ENCODE assay signal across 31 cellular contexts in genomic region chr3:123327480-123327879, GRCh38.
"Had no signal": no experiment of that assay in that cellular context is flagged by ENCODE, and none has a peak within 500 bp of the region (broad histone marks: within the 10 kb centered on the region; RNA-seq: fewer than 3 reads in every experiment).

No MANE protein-coding gene starts in this region.

- H3K27ac ChIP-seq: adrenal gland, body of pancreas, dorsolateral prefrontal cortex, foreskin keratinocyte, gastrocnemius medialis had no signal

- H3K27me3 Mint-ChIP-seq: activated CD4-positive, alpha-beta memory T cell treated with anti-CD3 and anti-CD28 coated beads for 36 hours; activated CD4-positive, alpha-beta T cell treated with anti-CD3 and anti-CD28 coated beads, Interleukin-2, amount 10 ng/mL, durations not matched to agents 24 days and 14 days; activated CD8-positive, alpha-beta memory T cell treated with anti-CD3 and anti-CD28 coated beads, Interleukin-2, amount 10 ng/mL, durations not matched to agents 7 days and 5 days; activated naive CD4-positive, alpha-beta T cell treated with anti-CD3 and anti-CD28 coated beads, Interleukin-2, amount 50 U/mL, for 24 hours; activated naive CD8-positive, alpha-beta T cell treated with anti-CD3 and anti-CD28 coated beads for 36 hours had no signal

- H3K27me3 ChIP-seq: body of pancreas, dorsolateral prefrontal cortex, gastrocnemius medialis had no signal

- H3K4me1 Mint-ChIP-seq: activated CD4-positive, alpha-beta T cell treated with anti-CD3 and anti-CD28 coated beads for 36 hours; activated CD4-positive, alpha-beta T cell treated with anti-CD3 and anti-CD28 coated beads, Interleukin-2, amount 10 ng/mL, durations not matched to agents 24 days and 14 days; activated CD8-positive, alpha-beta memory T cell treated with anti-CD3 and anti-CD28 coated beads, Interleukin-2, amount 10 ng/mL, durations not matched to agents 7 days and 5 days; activated naive CD4-positive, alpha-beta T cell treated with anti-CD3 and anti-CD28 coated beads, Interleukin-2, amount 50 U/mL, for 24 hours; activated naive CD8-positive, alpha-beta T cell treated with anti-CD3 and anti-CD28 coated beads, Interleukin-2, amount 50 U/mL, for 24 hours had no signal

- H3K4me3 Mint-ChIP-seq: activated CD4-positive, alpha-beta memory T cell treated with anti-CD3 and anti-CD28 coated beads for 36 hours; activated CD4-positive, alpha-beta T cell treated with anti-CD3 and anti-CD28 coated beads for 36 hours; activated CD4-positive, alpha-beta T cell treated with anti-CD3 and anti-CD28 coated beads, Interleukin-2, amount 10 ng/mL, durations not matched to agents 24 days and 14 days; activated CD8-positive, alpha-beta memory T cell treated with anti-CD3 and anti-CD28 coated beads, Interleukin-2, amount 10 ng/mL, durations not matched to agents 7 days and 5 days; activated CD8-positive, alpha-beta T cell treated with anti-CD3 and anti-CD28 coated beads, Interleukin-2, amount 10 ng/mL, durations not matched to agents 7 days and 5 days; activated naive CD4-positive, alpha-beta T cell treated with anti-CD3 and anti-CD28 coated beads for 36 hours; activated naive CD4-positive, alpha-beta T cell treated with anti-CD3 and anti-CD28 coated beads, Interleukin-2, amount 50 U/mL, for 24 hours; activated naive CD8-positive, alpha-beta T cell treated with anti-CD3 and anti-CD28 coated beads for 36 hours; activated naive CD8-positive, alpha-beta T cell treated with anti-CD3 and anti-CD28 coated beads, Interleukin-2, amount 50 U/mL, for 24 hours; activated T-helper 1 cell treated with anti-CD3 and anti-CD28 coated beads, Interleukin-12 subunit alpha, Interleukin-12 subunit beta, Interleukin-2, Interleukin-4 antibody, amounts not matched to agents 30 ng/mL and 10 ng/mL and 1 ng/mL, durations not matched to agents 14 hours and 24 hours and 36 hours; dendritic cell treated with granulocyte-macrophage colony-stimulating factor and Interleukin-4, amounts not matched to agents 40 ng/mL and 50 ng/mL, for 4 days; endodermal cell had no signal

- H3K9me3 ChIP-seq: adrenal gland, body of pancreas, gastrocnemius medialis had no signal

- H3K4me3 ChIP-seq: adrenal gland, body of pancreas, coronary artery, dorsolateral prefrontal cortex, gastrocnemius medialis had no signal

- H3K36me3 ChIP-seq: adrenal gland, gastrocnemius medialis had no signal

- H3K36me3 Mint-ChIP-seq: activated CD4-positive, alpha-beta memory T cell treated with anti-CD3 and anti-CD28 coated beads for 36 hours; activated CD8-positive, alpha-beta memory T cell treated with anti-CD3 and anti-CD28 coated beads, Interleukin-2, amount 10 ng/mL, durations not matched to agents 7 days and 5 days; activated naive CD4-positive, alpha-beta T cell treated with anti-CD3 and anti-CD28 coated beads, Interleukin-2, amount 50 U/mL, for 24 hours; activated naive CD8-positive, alpha-beta T cell treated with anti-CD3 and anti-CD28 coated beads for 36 hours had no signal

- H3K4me1 ChIP-seq: foreskin keratinocyte, gastrocnemius medialis had no signal

- ATAC-seq: activated CD4-positive, alpha-beta T cell treated with anti-CD3 and anti-CD28 coated beads for 36 hours; activated CD8-positive, alpha-beta memory T cell treated with anti-CD3 and anti-CD28 coated beads, Interleukin-2, amount 10 ng/mL, durations not matched to agents 7 days and 5 days; activated CD8-positive, alpha-beta T cell treated with anti-CD3 and anti-CD28 coated beads, Interleukin-2, amount 10 ng/mL, durations not matched to agents 7 days and 5 days; activated naive CD8-positive, alpha-beta T cell treated with anti-CD3 and anti-CD28 coated beads, Interleukin-2, amount 50 U/mL, for 24 hours; body of pancreas; esophagus mucosa; foreskin keratinocyte; gastrocnemius medialis had no signal

- DNase-seq: activated CD4-positive, alpha-beta memory T cell treated with anti-CD3 and anti-CD28 coated beads for 36 hours; activated CD4-positive, alpha-beta T cell treated with anti-CD3 and anti-CD28 coated beads for 36 hours; activated CD4-positive, alpha-beta T cell treated with anti-CD3 and anti-CD28 coated beads, Interleukin-2, amount 10 ng/mL, durations not matched to agents 24 days and 14 days; activated CD4-positive, CD25-positive, alpha-beta regulatory T cell; activated CD4-positive, CD25-positive, alpha-beta regulatory T cell treated with anti-CD3 and anti-CD28 coated beads, Interleukin-2, amount 50 U/mL, for 72 hours; activated CD8-positive, alpha-beta memory T cell treated with anti-CD3 and anti-CD28 coated beads, Interleukin-2, amount 10 ng/mL, durations not matched to agents 7 days and 5 days; activated CD8-positive, alpha-beta memory T cell treated with anti-CD3 and anti-CD28 coated beads, Interleukin-2, amount 50 U/mL, for 4 hours; activated CD8-positive, alpha-beta T cell treated with anti-CD3 and anti-CD28 coated beads, Interleukin-2, amount 10 ng/mL, durations not matched to agents 7 days and 5 days; activated effector memory CD4-positive, alpha-beta T cell treated with anti-CD3 and anti-CD28 coated beads, Interleukin-2, amount 50 U/mL, for 16 hours; activated naive CD4-positive, alpha-beta T cell treated with anti-CD3 and anti-CD28 coated beads for 36 hours; activated naive CD8-positive, alpha-beta T cell treated with anti-CD3 and anti-CD28 coated beads for 36 hours; activated naive CD8-positive, alpha-beta T cell treated with anti-CD3 and anti-CD28 coated beads, Interleukin-2, amount 50 U/mL, for 24 hours; activated T-cell treated with anti-CD3 and anti-CD28 coated beads, Interleukin-2, amount 50 U/mL, for 1 hour; activated T-cell treated with anti-CD3 and anti-CD28 coated beads, Interleukin-2, amount 50 U/mL, for 48 hours; adrenal gland; amygdala; central memory CD4-positive, alpha-beta T cell; cerebellar nuclear complex; dorsolateral prefrontal cortex; effector memory CD4-positive, alpha-beta T cell; endodermal cell; foreskin keratinocyte; gastrocnemius medialis; T-helper 2 cell had no signal

- H3K27ac Mint-ChIP-seq: activated CD4-positive, alpha-beta memory T cell treated with anti-CD3 and anti-CD28 coated beads for 36 hours; activated CD4-positive, alpha-beta T cell treated with anti-CD3 and anti-CD28 coated beads for 36 hours; activated CD4-positive, alpha-beta T cell treated with anti-CD3 and anti-CD28 coated beads, Interleukin-2, amount 10 ng/mL, durations not matched to agents 24 days and 14 days; activated CD8-positive, alpha-beta memory T cell treated with anti-CD3 and anti-CD28 coated beads, Interleukin-2, amount 10 ng/mL, durations not matched to agents 7 days and 5 days; activated CD8-positive, alpha-beta T cell treated with anti-CD3 and anti-CD28 coated beads, Interleukin-2, amount 10 ng/mL, durations not matched to agents 7 days and 5 days; activated naive CD4-positive, alpha-beta T cell treated with anti-CD3 and anti-CD28 coated beads for 36 hours; activated naive CD4-positive, alpha-beta T cell treated with anti-CD3 and anti-CD28 coated beads, Interleukin-2, amount 50 U/mL, for 24 hours; activated naive CD8-positive, alpha-beta T cell treated with anti-CD3 and anti-CD28 coated beads for 36 hours; activated naive CD8-positive, alpha-beta T cell treated with anti-CD3 and anti-CD28 coated beads, Interleukin-2, amount 50 U/mL, for 24 hours; activated T-helper 1 cell treated with anti-CD3 and anti-CD28 coated beads, Interleukin-12 subunit alpha, Interleukin-12 subunit beta, Interleukin-2, Interleukin-4 antibody, amounts not matched to agents 30 ng/mL and 10 ng/mL and 1 ng/mL, durations not matched to agents 14 hours and 24 hours and 36 hours; activated T-helper 2 cell treated with anti-CD3 and anti-CD28 coated beads, Interferon-gamma antibody, Interleukin-2, Interleukin-4, amounts not matched to agents 10 μg/mL and 5 μg/mL and 100 μg/mL, durations not matched to agents 14 hours and 24 hours and 36 hours; endodermal cell had no signal

- H3K9me3 Mint-ChIP-seq: activated CD4-positive, alpha-beta memory T cell treated with anti-CD3 and anti-CD28 coated beads for 36 hours; activated CD4-positive, alpha-beta T cell treated with anti-CD3 and anti-CD28 coated beads, Interleukin-2, amount 10 ng/mL, durations not matched to agents 24 days and 14 days; activated naive CD4-positive, alpha-beta T cell treated with anti-CD3 and anti-CD28 coated beads for 36 hours; activated naive CD4-positive, alpha-beta T cell treated with anti-CD3 and anti-CD28 coated beads, Interleukin-2, amount 50 U/mL, for 24 hours; activated naive CD8-positive, alpha-beta T cell treated with anti-CD3 and anti-CD28 coated beads for 36 hours; activated naive CD8-positive, alpha-beta T cell treated with anti-CD3 and anti-CD28 coated beads, Interleukin-2, amount 50 U/mL, for 24 hours; activated T-helper 1 cell treated with anti-CD3 and anti-CD28 coated beads, Interleukin-12 subunit alpha, Interleukin-12 subunit beta, Interleukin-2, Interleukin-4 antibody, amounts not matched to agents 30 ng/mL and 10 ng/mL and 1 ng/mL, durations not matched to agents 14 hours and 24 hours and 36 hours; activated T-helper 2 cell treated with anti-CD3 and anti-CD28 coated beads, Interferon-gamma antibody, Interleukin-2, Interleukin-4, amounts not matched to agents 10 μg/mL and 5 μg/mL and 100 μg/mL, durations not matched to agents 14 hours and 24 hours and 36 hours; dendritic cell treated with granulocyte-macrophage colony-stimulating factor and Interleukin-4, amounts not matched to agents 40 ng/mL and 50 ng/mL, for 4 days; endodermal cell had no signal
